In genomic region chr5:123943136-123943535, GRCh38 we compare ENCODE assay signal across 32 cellular contexts.
"Had no signal": no experiment of that assay in that cellular context is flagged by ENCODE, and none has a peak within 500 bp of the region (broad histone marks: within the 10 kb centered on the region; RNA-seq: fewer than 3 reads in every experiment).

No MANE protein-coding gene starts in this region.

- H3K4me2 ChIP-seq: neural progenitor cell had no signal

- H3K27me3 ChIP-seq: neural progenitor cell, ovary, right atrium auricular region, right lobe of liver, sigmoid colon, spleen, suprapubic skin, testis, tibial artery, transverse colon, upper lobe of right lung, uterus had no signal

- H3K36me3 Mint-ChIP-seq: natural killer cell, type B pancreatic cell had no signal

- H3K36me3 ChIP-seq: neural progenitor cell, ovary, prostate gland, right atrium auricular region, right lobe of liver, sigmoid colon, spleen, suprapubic skin, tibial artery, transverse colon, upper lobe of right lung, uterus had no signal

- H3K4me1 ChIP-seq: neural progenitor cell, parathyroid adenoma, prostate gland, right atrium auricular region, right lobe of liver, sigmoid colon, spleen, suprapubic skin, testis, tibial artery, transverse colon, upper lobe of right lung, uterus had no signal

- H3K27me3 Mint-ChIP-seq: naive thymus-derived CD4-positive, alpha-beta T cell; stimulated activated memory B cell treated with anti-CD40 and anti-IgM and Interleukin-4, amounts not matched to agents 10 μg/mL and 1 μg/mL and 100 μg/mL, for 72 hours; stimulated activated naive CD8-positive, alpha-beta T cell treated with anti-CD3 and anti-CD28 coated beads, Interleukin-15, amount 100 ng/mL, for 72 hours; type B pancreatic cell had no signal

- H3K4me1 Mint-ChIP-seq: naive thymus-derived CD4-positive, alpha-beta T cell; natural killer cell; nephron; stimulated activated memory B cell treated with anti-CD40 and anti-IgM and Interleukin-4, amounts not matched to agents 10 μg/mL and 1 μg/mL and 100 μg/mL, for 72 hours; stimulated activated naive CD8-positive, alpha-beta T cell treated with anti-CD3 and anti-CD28 coated beads, Interleukin-15, amount 100 ng/mL, for 72 hours had no signal

- DNase-seq: naive thymus-derived CD4-positive, alpha-beta T cell; natural killer cell; occipital lobe; ovary; posterior cingulate gyrus; retina; right lobe of liver; sigmoid colon; small intestine; spleen; stimulated activated CD4-positive, alpha-beta T cell treated with anti-CD3 and anti-CD28 coated beads, Interleukin-12 subunit alpha, Interleukin-12 subunit beta, amount 100 ng/mL, for 4 hours; stimulated activated CD4-positive, alpha-beta T cell treated with anti-CD3 and anti-CD28 coated beads, Interleukin-1b, Interleukin-23, amount 100 ng/mL, for 48 hours; stimulated activated CD4-positive, alpha-beta T cell treated with anti-CD3 and anti-CD28 coated beads, Interleukin-4, amount 100 ng/mL, for 1 hour; stimulated activated CD4-positive, alpha-beta T cell treated with anti-CD3 and anti-CD28 coated beads, Interleukin-4, amount 100 ng/mL, for 4 hours; stimulated activated CD8-positive, alpha-beta memory T cell treated with anti-CD3 and anti-CD28 coated beads, Interleukin-4, amount 100 ng/mL, for 48 hours; stimulated activated naive CD4-positive, alpha-beta T cell; stimulated activated naive CD8-positive, alpha-beta T cell treated with anti-CD3 and anti-CD28 coated beads, Interleukin-15, amount 100 ng/mL, for 72 hours; stimulated activated naive CD8-positive, alpha-beta T cell treated with anti-CD3 and anti-CD28 coated beads, Interleukin-15, Interleukin-2, amounts not matched to agents 100 U/mL and 50 U/mL, for 24 hours; substantia nigra; testis; tibial artery; transverse colon; upper lobe of right lung; uterus had no signal

- H3K9me3 ChIP-seq: right lobe of liver, testis, transverse colon, upper lobe of right lung, uterus had no signal

- H3K27ac ChIP-seq: neural progenitor cell, ovary, parathyroid adenoma, prostate gland, right atrium auricular region, right lobe of liver, sigmoid colon, spleen, suprapubic skin, testis, tibial artery, transverse colon, upper lobe of right lung, uterus had no signal

- H2AFZ ChIP-seq: neural progenitor cell, parathyroid adenoma had no signal

- H3K4me3 ChIP-seq: neural progenitor cell, ovary, prostate gland, right atrium auricular region, right lobe of liver, sigmoid colon, spleen, suprapubic skin, testis, tibial artery, transverse colon, upper lobe of right lung, uterus had no signal

- H3K4me3 Mint-ChIP-seq: naive thymus-derived CD4-positive, alpha-beta T cell; natural killer cell; nephron; neural progenitor cell; stimulated activated memory B cell treated with anti-CD40 and anti-IgM and Interleukin-4, amounts not matched to agents 10 μg/mL and 1 μg/mL and 100 μg/mL, for 72 hours; stimulated activated naive CD8-positive, alpha-beta T cell treated with anti-CD3 and anti-CD28 coated beads, Interleukin-15, amount 100 ng/mL, for 72 hours; type B pancreatic cell had no signal

- H3K79me2 ChIP-seq: parathyroid adenoma had no signal

- ATAC-seq: naive thymus-derived CD4-positive, alpha-beta T cell; natural killer cell; right lobe of liver; stimulated activated memory B cell treated with anti-CD40 and anti-IgM and Interleukin-4, amounts not matched to agents 10 μg/mL and 1 μg/mL and 100 μg/mL, for 72 hours; stimulated activated naive CD8-positive, alpha-beta T cell treated with anti-CD3 and anti-CD28 coated beads, Interleukin-15, amount 100 ng/mL, for 72 hours; stimulated activated naive CD8-positive, alpha-beta T cell treated with anti-CD3 and anti-CD28 coated beads, Interleukin-15, Interleukin-2, amounts not matched to agents 100 U/mL and 50 U/mL, for 24 hours; upper lobe of right lung had no signal

- H3K27ac Mint-ChIP-seq: naive thymus-derived CD4-positive, alpha-beta T cell; natural killer cell; nephron; neural progenitor cell; stimulated activated memory B cell treated with anti-CD40 and anti-IgM and Interleukin-4, amounts not matched to agents 10 μg/mL and 1 μg/mL and 100 μg/mL, for 72 hours; stimulated activated naive CD8-positive, alpha-beta T cell treated with anti-CD3 and anti-CD28 coated beads, Interleukin-15, amount 100 ng/mL, for 72 hours; type B pancreatic cell had no signal
